In genomic region chr22:47059076-47059475, GRCh38 we compare ENCODE assay signal across 15 cellular contexts.
"Had no signal": no experiment of that assay in that cellular context is flagged by ENCODE, and none has a peak within 500 bp of the region (broad histone marks: within the 10 kb centered on the region; RNA-seq: fewer than 3 reads in every experiment).

No MANE protein-coding gene starts in this region.

- FAIRE-seq: TTC549 had no signal

- H3K27me3 Mint-ChIP-seq: activated naive CD4-positive, alpha-beta T cell treated with anti-CD3 and anti-CD28 coated beads, Interleukin-2, amount 10 ng/mL, durations not matched to agents 7 days and 5 days; natural killer cell treated with Interleukin-12 subunit alpha and Interleukin-12 subunit beta and Interleukin-15 and Interleukin-18, amount 100 ng/mL, for 72 hours had no signal

- H3K4me3 Mint-ChIP-seq: activated naive CD4-positive, alpha-beta T cell treated with anti-CD3 and anti-CD28 coated beads, Interleukin-2, amount 10 ng/mL, durations not matched to agents 7 days and 5 days; immature natural killer cell; natural killer cell treated with Interleukin-12 subunit alpha and Interleukin-12 subunit beta and Interleukin-15 and Interleukin-18, amount 100 ng/mL, for 72 hours had no signal

- H3K4me3 ChIP-seq: tibial artery, vagina had no signal

- H3K36me3 ChIP-seq: vagina had no signal

- H3K27ac ChIP-seq: epithelial cell of prostate, tibial artery, vagina had no signal

- H3K27ac Mint-ChIP-seq: activated naive CD4-positive, alpha-beta T cell treated with anti-CD3 and anti-CD28 coated beads, Interleukin-2, amount 10 ng/mL, durations not matched to agents 7 days and 5 days; activated T-helper 2 cell treated with anti-CD3 and anti-CD28 coated beads, Interferon-gamma antibody, Interleukin-2, Interleukin-4, amounts not matched to agents 10 μg/mL and 5 μg/mL and 100 μg/mL, durations not matched to agents 14 hours and 24 hours and 36 hours; natural killer cell treated with Interleukin-12 subunit alpha and Interleukin-12 subunit beta and Interleukin-15 and Interleukin-18, amount 100 ng/mL, for 72 hours had no signal

- H3K27me3 ChIP-seq: tibial artery, vagina had no signal

- H3K4me1 ChIP-seq: tibial artery, vagina had no signal

- H3K4me1 Mint-ChIP-seq: activated naive CD4-positive, alpha-beta T cell treated with anti-CD3 and anti-CD28 coated beads, Interleukin-2, amount 10 ng/mL, durations not matched to agents 7 days and 5 days had no signal

- H3K36me3 Mint-ChIP-seq: natural killer cell treated with Interleukin-12 subunit alpha and Interleukin-12 subunit beta and Interleukin-15 and Interleukin-18, amount 100 ng/mL, for 72 hours had no signal

- ATAC-seq: left colon; natural killer cell treated with Interleukin-12 subunit alpha and Interleukin-12 subunit beta and Interleukin-15 and Interleukin-18, amount 100 ng/mL, for 72 hours had no signal

- H3K9me3 Mint-ChIP-seq: activated naive CD4-positive, alpha-beta T cell treated with anti-CD3 and anti-CD28 coated beads, Interleukin-2, amount 10 ng/mL, durations not matched to agents 7 days and 5 days; activated T-helper 2 cell treated with anti-CD3 and anti-CD28 coated beads, Interferon-gamma antibody, Interleukin-2, Interleukin-4, amounts not matched to agents 10 μg/mL and 5 μg/mL and 100 μg/mL, durations not matched to agents 14 hours and 24 hours and 36 hours; immature natural killer cell; natural killer cell treated with Interleukin-12 subunit alpha and Interleukin-12 subunit beta and Interleukin-15 and Interleukin-18, amount 100 ng/mL, for 72 hours had no signal

- DNase-seq: activated CD4-positive, alpha-beta T cell treated with anti-CD3 and anti-CD28 coated beads, Interleukin-2, amount 50 U/mL, for 1 hour; activated naive CD4-positive, alpha-beta T cell treated with anti-CD3 and anti-CD28 coated beads, Interleukin-2, amount 10 ng/mL, durations not matched to agents 7 days and 5 days; activated T-cell treated with anti-CD3 and anti-CD28 coated beads for 4 hours; central memory CD4-positive, alpha-beta T cell; effector memory CD4-positive, alpha-beta T cell; immature natural killer cell; left colon; stimulated activated CD4-positive, alpha-beta T cell treated with anti-CD3 and anti-CD28 coated beads, Interleukin-15, amount 100 ng/mL, for 24 hours; stimulated activated CD4-positive, alpha-beta T cell treated with anti-CD3 and anti-CD28 coated beads, Interleukin-4, amount 100 ng/mL, for 4 hours; tibial artery had no signal
